ENCODE assay signal across 8 cellular contexts in the genomic region with DNA sequence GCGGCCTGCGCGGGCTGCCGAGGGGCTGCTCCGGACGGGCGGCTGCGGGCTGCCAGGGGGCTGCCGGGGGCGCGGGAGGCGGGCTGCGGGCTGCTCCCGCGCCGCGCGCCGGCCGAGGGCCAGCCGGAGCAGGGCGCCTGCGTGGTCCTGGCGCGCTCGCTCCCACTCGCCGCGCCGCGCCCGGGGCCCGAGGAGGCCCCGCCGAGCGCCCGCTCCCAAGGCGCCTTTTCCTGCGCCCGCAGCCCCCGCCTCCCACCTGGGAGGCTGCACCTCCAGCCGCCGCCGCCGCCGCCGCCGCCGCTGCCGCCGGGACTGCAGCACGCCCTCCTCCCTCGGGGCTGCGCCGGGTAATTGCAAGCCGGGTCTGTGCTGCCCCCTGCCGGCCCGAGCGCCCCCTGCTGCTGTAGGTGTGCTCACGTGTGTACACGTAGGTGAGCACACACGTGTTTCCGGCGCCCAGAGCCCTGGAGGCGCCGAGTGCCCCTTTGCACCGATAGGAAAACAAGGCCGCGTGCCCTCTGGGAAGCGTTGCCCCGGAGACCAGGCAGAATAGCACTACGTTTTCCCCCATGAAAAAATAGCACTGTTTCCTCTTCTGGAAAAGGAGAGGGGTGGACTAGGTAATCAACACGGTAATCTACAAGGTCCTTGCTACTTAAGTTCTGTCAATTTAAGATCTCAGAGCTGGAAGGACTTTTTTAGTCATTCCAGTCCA. TPM values are rescaled to one million over a fixed set of nuclear protein-coding genes. Genes with fewer than 3 reads are reported as not detected.
DNase-seq lines count a peak whose midpoint lies in the region; ATAC-seq and TF ChIP-seq lines count a peak whose summit lies in the region.

Gene EPB41L4B (minus strand): TSS at position 326 of the 715 bp plus-strand sequence. CDS start 613 bp downstream, outside the sequence.

- H3K36me3 ChIP-seq in H7 (replicated peaks; ENCODE audit: control insufficient read depth, insufficient read depth, low read length) (no peaks in the 10 kb centered on the region), gastroesophageal sphincter (no peaks in the 10 kb centered on the region)

- TF ChIP-seq POLR2A in gastroesophageal sphincter (IDR thresholded peaks at IDR 0.05): no peak

- no peak within 1 kb of the TSS for H3K27ac ChIP-seq in gastroesophageal sphincter

- TF ChIP-seq CTCF in gastroesophageal sphincter (IDR thresholded peaks at IDR 0.05): peak in 3 of 4 experiments; percentile 88 to 96 (median 96)

- TF ChIP-seq EP300 in gastroesophageal sphincter (IDR thresholded peaks at IDR 0.05): no peak

- peaks cover 9% of the 10 kb centered on the region for H3K27me3 ChIP-seq in H7 (ENCODE audit: control insufficient read depth, insufficient read depth, low read length)
- peaks cover 46% of the 10 kb centered on the region for H3K27me3 ChIP-seq in gastroesophageal sphincter

- DNase-seq in EL (peak; percentile 76), H7 (peak; percentile 93), LoVo (ENCODE audit: low spot score) (peak; percentile 90), SHP77 treated with DMSO at 0.1 percent for 48 hours (lab: John Stamatoyannopoulos, UW) (peak; percentile 81), nucleus accumbens (lab: John Stamatoyannopoulos, UW) (peak in 55 of 56 donors; percentile 22 to 91 (median 67)), superior temporal gyrus (ENCODE audit: extremely low spot score) (peak; percentile 78)
- DNase-seq in activated naive CD4-positive, alpha-beta T cell (lab: John Stamatoyannopoulos, UW): peak; percentile 63 to 86 (median 78)

- no peaks in the 10 kb centered on the region for H3K9me3 ChIP-seq in gastroesophageal sphincter

- peak; percentile 91 for ATAC-seq in gastroesophageal sphincter

- peaks cover 0 to 18% (median 0%) of the 10 kb centered on the region in 3 donors for H3K4me1 ChIP-seq in gastroesophageal sphincter

- H3K4me3 ChIP-seq in H7 (ENCODE audit: insufficient read depth, low read depth, low read length) (peak within 1 kb of the TSS; percentile 80), gastroesophageal sphincter (peak within 1 kb of the TSS; percentile 22 to 56)

- WGBS in gastroesophageal sphincter (ENCODE audit: low coverage in 1 of 2), 2 donors: no CpG with 5 or more reads among the region's 73 CpGs

RNA-seq across cellular contexts. Expression of gene EPB41L4B, which starts in this region (rescaled TPM):
- total RNA-seq in H7 (2014; rRNA removed; shearing (Covaris generic)): 9.1 and 11.8 TPM in 2 replicates
- total RNA-seq in gastroesophageal sphincter: 1 to 10 TPM in 3 of 4 donors, not detected in 1; 1.2 to 1.7 (median 1.4) TPM
